In genomic region chr18:11741505-11742145, GRCh38 we compare ENCODE assay signal across 9 cellular contexts. TPM values are rescaled to one million over a fixed set of nuclear protein-coding genes. Genes with fewer than 3 reads are reported as not detected.
DNase-seq lines count a peak whose midpoint lies in the region; TF ChIP-seq lines count a peak whose summit lies in the region.
"Had no signal": no experiment of that assay in that cellular context is flagged by ENCODE, and none has a peak within 500 bp of the region (broad histone marks: within the 10 kb centered on the region; RNA-seq: fewer than 3 reads in every experiment).

No MANE protein-coding gene starts in this region.

- no peak for TF ChIP-seq EP300 in esophagus muscularis mucosa (IDR thresholded peaks at IDR 0.05)

- H3K27me3 ChIP-seq in esophagus muscularis mucosa = peaks cover 0 to 8% (median 0%) of the 10 kb centered on the region in 4 donors

- H3K36me3 Mint-ChIP-seq in MCF 10A (ENCODE audit: insufficient read depth, unreplicated experiment) (no peaks in the 10 kb centered on the region), nephron (ENCODE audit: low read depth) (no peaks in the 10 kb centered on the region)
- H3K36me3 Mint-ChIP-seq in activated CD4-positive, alpha-beta T cell treated with anti-CD3 and anti-CD28 coated beads, Interleukin-2, amount 10 ng/mL, durations not matched to agents 7 days and 5 days (ENCODE audit: low read depth) = no peaks in the 10 kb centered on the region

- peak; percentile 48 for TF ChIP-seq CTCF in MCF 10A (IDR thresholded peaks at IDR 0.05; ENCODE audit: unreplicated experiment)
- peak in 2 of 3 experiments; percentile 36 to 39 for TF ChIP-seq CTCF in nephron (IDR thresholded peaks at IDR 0.05; ENCODE audit: unreplicated experiment in 3 of 3)
- TF ChIP-seq CTCF in esophagus muscularis mucosa (IDR thresholded peaks at IDR 0.05) = peak in 1 of 3 experiments; percentile 39

- WGBS in esophagus muscularis mucosa = 75% methylated on average over 5 of the region's 5 CpGs

- DNase-seq in EL (peak; percentile 10), Kasumi-1 (lab: John Stamatoyannopoulos, UW) (peak; percentile 45 to 78), MCF 10A (ENCODE audit: unreplicated experiment) (peak; percentile 40), NCI-H2081 (lab: John Stamatoyannopoulos, UW) (no peak), esophagus muscularis mucosa (ENCODE audit: extremely low spot score) (no peak), activated gamma-delta T cell treated with Interleukin-2 at 50 U/mL for 16 hours (no peak)
- no peak for DNase-seq in activated CD4-positive, alpha-beta T cell treated with anti-CD3 and anti-CD28 coated beads, Interleukin-2, amount 10 ng/mL, durations not matched to agents 7 days and 5 days

- no peaks in the 10 kb centered on the region for H3K36me3 ChIP-seq in esophagus muscularis mucosa
- H3K36me3 ChIP-seq: neutrophil had no signal

- TF ChIP-seq POLR2A in esophagus muscularis mucosa (IDR thresholded peaks at IDR 0.05; ENCODE audit: low read depth) = no peak

- H3K4me3 Mint-ChIP-seq in MCF 10A (ENCODE audit: unreplicated experiment) (no peak overlapping the region), nephron (no peak overlapping the region)
- H3K4me3 Mint-ChIP-seq in activated CD4-positive, alpha-beta T cell treated with anti-CD3 and anti-CD28 coated beads, Interleukin-2, amount 10 ng/mL, durations not matched to agents 7 days and 5 days = no peak overlapping the region

- no peaks in the 10 kb centered on the region for H3K9me3 Mint-ChIP-seq in MCF 10A (ENCODE audit: unreplicated experiment)
- H3K9me3 Mint-ChIP-seq in nephron = no peaks in the 10 kb centered on the region
- H3K9me3 Mint-ChIP-seq in activated CD4-positive, alpha-beta T cell treated with anti-CD3 and anti-CD28 coated beads, Interleukin-2, amount 10 ng/mL, durations not matched to agents 7 days and 5 days = no peaks in the 10 kb centered on the region

- no TSS peak for BruUV-seq in MCF 10A (replicated peaks; lab: Mats Ljungman, UMichigan)

- H3K4me3 ChIP-seq in esophagus muscularis mucosa = no peak overlapping the region

- H3K27ac Mint-ChIP-seq in MCF 10A (ENCODE audit: low read depth, unreplicated experiment) = no peak overlapping the region
- no peak overlapping the region for H3K27ac Mint-ChIP-seq in nephron
- no peak overlapping the region for H3K27ac Mint-ChIP-seq in activated CD4-positive, alpha-beta T cell treated with anti-CD3 and anti-CD28 coated beads, Interleukin-2, amount 10 ng/mL, durations not matched to agents 7 days and 5 days

- H3K27ac ChIP-seq in esophagus muscularis mucosa (replicated peaks in 1 of 4) = no peak overlapping the region
- H3K27ac ChIP-seq: neutrophil had no signal

- H3K4me1 ChIP-seq in esophagus muscularis mucosa = no peaks in the 10 kb centered on the region

- POLR2A ChIA-PET in MCF 10A (lab: Yijun Ruan, JAX) = interaction anchor here (1.2 kb wide), 1 partner anchor 87 kb away, joined by 5 read pairs; no protein-coding TSS in a partner anchor
- POLR2A ChIA-PET in activated CD4-positive, alpha-beta T cell treated with anti-CD3 and anti-CD28 coated beads, Interleukin-2, amount 10 ng/mL, durations not matched to agents 7 days and 5 days (lab: Charles Lee) = no interaction called here

- H3K4me1 Mint-ChIP-seq in MCF 10A (ENCODE audit: insufficient read depth, unreplicated experiment) = no peaks in the 10 kb centered on the region
- no peaks in the 10 kb centered on the region for H3K4me1 Mint-ChIP-seq in nephron
- no peaks in the 10 kb centered on the region for H3K4me1 Mint-ChIP-seq in activated CD4-positive, alpha-beta T cell treated with anti-CD3 and anti-CD28 coated beads, Interleukin-2, amount 10 ng/mL, durations not matched to agents 7 days and 5 days

- intact Hi-C loops in MCF 10A (cut with micrococcal nuclease) (no loop called here), esophagus muscularis mucosa (cut with DNase I) (no loop called here)

- no peaks in the 10 kb centered on the region for H3K9me3 ChIP-seq in esophagus muscularis mucosa
- H3K9me3 ChIP-seq: neutrophil had no signal

- CTCF ChIA-PET in MCF 10A (lab: Yijun Ruan, JAX) = interaction anchor here (0.5 to 4.2 kb wide), 11 partner anchors 9 to 239 kb away, joined by 3 to 56 read pairs (median 3); no protein-coding TSS in a partner anchor
- CTCF ChIA-PET in activated CD4-positive, alpha-beta T cell treated with anti-CD3 and anti-CD28 coated beads, Interleukin-2, amount 10 ng/mL, durations not matched to agents 7 days and 5 days (lab: Charles Lee) = no interaction called here

- H3K27me3 Mint-ChIP-seq in MCF 10A (ENCODE audit: insufficient read depth, unreplicated experiment) (peaks cover 33% of the 10 kb centered on the region), nephron (ENCODE audit: low read depth) (peaks cover 9% of the 10 kb centered on the region)
- peaks cover 35% of the 10 kb centered on the region for H3K27me3 Mint-ChIP-seq in activated CD4-positive, alpha-beta T cell treated with anti-CD3 and anti-CD28 coated beads, Interleukin-2, amount 10 ng/mL, durations not matched to agents 7 days and 5 days

RNA-seq across cellular contexts. Expression of gene GNAL, which starts 52.6 kb away (rescaled TPM):
- total RNA-seq in MCF 10A (2022) (1.6 and 2.3 TPM in 2 replicates), esophagus muscularis mucosa (10 to 100 TPM; 13.3 to 22.0 (median 19.9) TPM)
- total RNA-seq in activated CD4-positive, alpha-beta T cell treated with anti-CD3 and anti-CD28 coated beads, Interleukin-2, amount 10 ng/mL, durations not matched to agents 7 days and 5 days = under 1 TPM; 0.04 to 0.27 TPM

Comparison
In these comparisons a context has a peak if more than half of its experiments do, and no peak if none do; other contexts are left out.
1. DNase-seq: peak in EL (single experiment), Kasumi-1 (2 of 2) and MCF 10A (single experiment); none in activated CD4-positive, alpha-beta T cell treated with anti-CD3 and anti-CD28 coated beads, Interleukin-2, amount 10 ng/mL, durations not matched to agents 7 days and 5 days (single experiment), NCI-H2081 (0 of 2), esophagus muscularis mucosa (single experiment) and activated gamma-delta T cell treated with Interleukin-2 at 50 U/mL for 16 hours (single experiment).